In the genomic region with DNA sequence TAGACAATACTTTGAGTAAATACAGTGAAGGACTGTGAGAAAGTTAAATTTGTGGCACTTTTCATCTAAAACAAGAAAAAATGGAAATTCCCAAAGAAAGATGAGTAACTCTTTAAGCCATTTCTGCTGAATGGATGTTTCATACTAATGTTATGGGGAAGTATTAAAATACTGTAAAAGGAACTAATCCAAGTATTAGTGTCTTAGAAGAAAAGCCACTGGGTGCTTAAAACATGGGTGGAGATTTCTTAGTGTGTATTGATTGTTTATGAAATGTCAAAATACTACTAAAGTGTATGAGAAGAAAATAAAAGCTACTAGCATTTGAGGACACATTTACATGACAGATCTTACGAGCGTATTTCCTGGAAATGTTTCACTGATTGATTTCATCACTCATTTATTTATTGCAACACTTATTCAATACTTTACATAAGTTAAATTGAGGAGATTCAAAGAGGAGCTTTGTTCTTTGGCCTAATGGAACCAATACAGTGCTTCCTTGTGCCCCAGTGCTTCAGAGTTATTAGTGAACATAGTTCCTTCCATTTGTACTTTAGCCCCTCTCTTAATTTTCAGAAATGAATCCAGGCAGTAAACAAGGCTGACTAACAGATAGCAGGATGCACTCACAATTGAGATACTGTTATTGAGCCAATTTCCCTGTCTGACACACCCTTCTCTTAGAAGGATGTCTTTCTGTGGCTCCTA, we compare ENCODE assay signal across 9 cellular contexts.
DNase-seq lines count a peak whose midpoint lies in the region; ATAC-seq, FAIRE-seq and TF ChIP-seq lines count a peak whose summit lies in the region.
"Had no signal": no experiment of that assay in that cellular context is flagged by ENCODE, and none has a peak within 500 bp of the region (broad histone marks: within the 10 kb centered on the region; RNA-seq: fewer than 3 reads in every experiment).

No MANE protein-coding gene starts in this region.

- H3K9me3 ChIP-seq in endocrine pancreas (ENCODE audit: control insufficient read depth, low read length) (no peaks in the 10 kb centered on the region), psoas muscle (no peaks in the 10 kb centered on the region)

- FAIRE-seq in GM18507 (lab: Jason Lieb, UNC), result peak; percentile 47

- H3K36me3 ChIP-seq in endocrine pancreas (ENCODE audit: control insufficient read depth, insufficient read depth, low read length) (no peaks in the 10 kb centered on the region), psoas muscle (ENCODE audit: insufficient read depth in 1 of 2, low read depth in 1 of 2) (no peaks in the 10 kb centered on the region)

- TF ChIP-seq CTCF in psoas muscle (IDR thresholded peaks at IDR 0.05), result no peak

- H3K4me1 ChIP-seq in endocrine pancreas (ENCODE audit: control insufficient read depth, insufficient read depth, low read length), result no peaks in the 10 kb centered on the region
- H3K4me1 ChIP-seq in psoas muscle, result peaks cover 3% of the 10 kb centered on the region

- WGBS in psoas muscle, 3 donors, result 72 to 79% (median 75%) methylated on average over 2 of the region's 2 CpGs

- ATAC-seq in psoas muscle (no peak), GM18519 (IDR thresholded peaks at IDR 0.05; ENCODE audit: low FRiP score, unreplicated experiment) (no peak)

- no peak overlapping the region for H3K9ac ChIP-seq in endocrine pancreas (ENCODE audit: control insufficient read depth, insufficient read depth, low read length)

- DNase-seq in GM18507 (ENCODE audit: extremely low spot score, insufficient read length, low read depth), result no peak
- DNase-seq in RPMI7951 (ENCODE audit: low read depth), result peak; percentile 56
- DNase-seq in psoas muscle, result no peak
- no peak for DNase-seq in hypothalamus (lab: John Stamatoyannopoulos, UW)
- no peak for DNase-seq in HuH-7 (ENCODE audit: low spot score)
- no peak for DNase-seq in islet precursor cell
- DNase-seq: NCI-H446 had no signal

- H3K27me3 ChIP-seq in endocrine pancreas (ENCODE audit: control insufficient read depth, insufficient read depth, low read length), result no peaks in the 10 kb centered on the region
- no peaks in the 10 kb centered on the region for H3K27me3 ChIP-seq in psoas muscle (ENCODE audit: insufficient read depth in 3 of 3, low read length in 2 of 3)

- H3K4me3 ChIP-seq in endocrine pancreas (ENCODE audit: control insufficient read depth, insufficient read depth, low read length) (peak overlapping the region; percentile 57), psoas muscle (peak overlapping the region; percentile 47)

- intact Hi-C loops in psoas muscle (cut with DNase I), result no loop called here

- no peak overlapping the region for H3K27ac ChIP-seq in psoas muscle
